ENCODE assay signal across 8 cellular contexts in genomic region chr3:62318365-62318751, GRCh38.
A peak's percentile ranks its signal among the peaks of the same experiment; 100 is the strongest.
DNase-seq lines count a peak whose midpoint lies in the region; ATAC-seq and TF ChIP-seq lines count a peak whose summit lies in the region.

No MANE protein-coding gene starts in this region.

- H2AFZ ChIP-seq in ACC112 (ENCODE audit: low read length, unreplicated experiment) = peak overlapping the region; percentile 47
- H2AFZ ChIP-seq in MM.1S (ENCODE audit: low read length) = no peak overlapping the region

- H3K9ac ChIP-seq in mucosa of stomach (ENCODE audit: low read length) (peak overlapping the region; percentile 63), MM.1S (ENCODE audit: low read length) (no peak overlapping the region)

- TF ChIP-seq CTCF in HEK293 (tag by site-specific recombination; IDR thresholded peaks at IDR 0.05) = no peak
- no peak for TF ChIP-seq CTCF in brain microvascular endothelial cell (IDR thresholded peaks at IDR 0.05; ENCODE audit: low read depth, low read length, missing control alignments)
- TF ChIP-seq CTCF in MM.1S (IDR thresholded peaks at IDR 0.05; ENCODE audit: low read length) = no peak

- no peaks in the 10 kb centered on the region for H3K79me2 ChIP-seq in ACC112 (ENCODE audit: control insufficient read depth, insufficient read depth, low read length, unreplicated experiment)
- no peaks in the 10 kb centered on the region for H3K79me2 ChIP-seq in MM.1S (ENCODE audit: low read length)

- H4K20me1 ChIP-seq in MM.1S (ENCODE audit: insufficient read depth, low read length) = no peaks in the 10 kb centered on the region

- H3K4me3 ChIP-seq in ACC112 (ENCODE audit: low read depth, low read length) (peak overlapping the region; percentile 93), HEK293 (ENCODE audit: low read depth, low read length) (peak overlapping the region; percentile 64), brain microvascular endothelial cell (ENCODE audit: low read depth, low read length) (peak overlapping the region; percentile 83), mucosa of stomach (ENCODE audit: low read length) (peak overlapping the region; percentile 70), MM.1S (ENCODE audit: low read length) (no peak overlapping the region)

- H3K4me1 ChIP-seq in ACC112 (ENCODE audit: control insufficient read depth, insufficient read depth, low read length, unreplicated experiment) (no peaks in the 10 kb centered on the region), HEK293 (ENCODE audit: control insufficient read depth, insufficient read depth, low read length) (0 out of 2 replicates have a peak, but pooled peaks cover 2% of the 10 kb centered on the region), mucosa of stomach (ENCODE audit: control insufficient read depth, insufficient read depth, low read length) (peaks cover 4% of the 10 kb centered on the region), MM.1S (ENCODE audit: low read length) (no peaks in the 10 kb centered on the region)

- H3K9me3 ChIP-seq in HEK293 (ENCODE audit: control insufficient read depth, insufficient read depth, low read depth, low read length) (no peaks in the 10 kb centered on the region), mucosa of stomach (ENCODE audit: control insufficient read depth, low read length) (no peaks in the 10 kb centered on the region), MM.1S (replicated peaks; ENCODE audit: insufficient read depth, low read length) (no peaks in the 10 kb centered on the region)

- H3K36me3 ChIP-seq in ACC112 (ENCODE audit: insufficient read depth, low read length) (peaks cover 6% of the 10 kb centered on the region), HEK293 (ENCODE audit: control insufficient read depth in 2 of 2, insufficient read depth in 1 of 2, low read length in 2 of 2) (peaks cover 0 to 8% of the 10 kb centered on the region in 2 experiments; a peak in 1 of 3 replicates), brain microvascular endothelial cell (replicated peaks) (no peaks in the 10 kb centered on the region), mucosa of stomach (ENCODE audit: control insufficient read depth, insufficient read depth, low read length) (no peaks in the 10 kb centered on the region), MM.1S (replicated peaks; ENCODE audit: insufficient read depth, low read length) (no peaks in the 10 kb centered on the region)

- ATAC-seq in HG03457 (IDR thresholded peaks at IDR 0.05; ENCODE audit: unreplicated experiment) = no peak

- H3F3A ChIP-seq in MM.1S (ENCODE audit: insufficient read depth, low read length) = no peaks in the 10 kb centered on the region

- H3K9me2 ChIP-seq in MM.1S (replicated peaks; ENCODE audit: insufficient read depth, low read length) = no peaks in the 10 kb centered on the region

- DNase-seq in brain microvascular endothelial cell (peak; percentile 0), RKO (ENCODE audit: low spot score) (no peak), DMS 273 (lab: John Stamatoyannopoulos, UW; ENCODE audit: unreplicated experiment) (no peak), MM.1S (no peak)

- H3K27ac ChIP-seq in ACC112 (ENCODE audit: low read depth, low read length) (peak overlapping the region; percentile 33), HEK293 (ENCODE audit: extremely low read depth, low read depth, low read length) (no peak overlapping the region; the same call in 1 of the 2 replicates), brain microvascular endothelial cell (no peak overlapping the region), MM.1S (ENCODE audit: low read length) (no peak overlapping the region)

- H3K27me3 ChIP-seq in ACC112 (ENCODE audit: insufficient read depth, low read length) = no peaks in the 10 kb centered on the region
- H3K27me3 ChIP-seq in brain microvascular endothelial cell (replicated peaks) = no peaks in the 10 kb centered on the region
- no peaks in the 10 kb centered on the region for H3K27me3 ChIP-seq in mucosa of stomach (ENCODE audit: control insufficient read depth, insufficient read depth, low read length)
- H3K27me3 ChIP-seq in MM.1S (replicated peaks; ENCODE audit: insufficient read depth, low read length) = no peaks in the 10 kb centered on the region

- CTCF ChIA-PET in HEK293 (lab: Yijun Ruan, JAX) = interaction anchor here (0.9 kb wide), 1 partner anchor 113 kb away, joined by 3 read pairs; no protein-coding TSS in a partner anchor

- H3K4me2 ChIP-seq in MM.1S (ENCODE audit: low read depth, low read length) = no peak overlapping the region

- in situ Hi-C loops in brain microvascular endothelial cell (cut with HindIII; ENCODE audit: low pct_ligation_motif_present, low sequenced_read_pairs) = no loop called here

- POLR2A ChIA-PET in HEK293 (lab: Yijun Ruan, JAX) = no interaction called here

TF ChIP-seq in HEK293, 187 proteins besides CTCF, POLR2A, EP300 and RAD21:
- TF ChIP-seq, protein P1, sequence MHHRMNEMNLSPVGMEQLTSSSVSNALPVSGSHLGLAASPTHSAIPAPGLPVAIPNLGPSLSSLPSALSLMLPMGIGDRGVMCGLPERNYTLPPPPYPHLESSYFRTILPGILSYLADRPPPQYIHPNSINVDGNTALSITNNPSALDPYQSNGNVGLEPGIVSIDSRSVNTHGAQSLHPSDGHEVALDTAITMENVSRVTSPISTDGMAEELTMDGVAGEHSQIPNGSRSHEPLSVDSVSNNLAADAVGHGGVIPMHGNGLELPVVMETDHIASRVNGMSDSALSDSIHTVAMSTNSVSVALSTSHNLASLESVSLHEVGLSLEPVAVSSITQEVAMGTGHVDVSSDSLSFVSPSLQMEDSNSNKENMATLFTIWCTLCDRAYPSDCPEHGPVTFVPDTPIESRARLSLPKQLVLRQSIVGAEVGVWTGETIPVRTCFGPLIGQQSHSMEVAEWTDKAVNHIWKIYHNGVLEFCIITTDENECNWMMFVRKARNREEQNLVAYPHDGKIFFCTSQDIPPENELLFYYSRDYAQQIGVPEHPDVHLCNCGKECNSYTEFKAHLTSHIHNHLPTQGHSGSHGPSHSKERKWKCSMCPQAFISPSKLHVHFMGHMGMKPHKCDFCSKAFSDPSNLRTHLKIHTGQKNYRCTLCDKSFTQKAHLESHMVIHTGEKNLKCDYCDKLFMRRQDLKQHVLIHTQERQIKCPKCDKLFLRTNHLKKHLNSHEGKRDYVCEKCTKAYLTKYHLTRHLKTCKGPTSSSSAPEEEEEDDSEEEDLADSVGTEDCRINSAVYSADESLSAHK (tag by site-specific recombination; IDR thresholded peaks at IDR 0.05) = peak; percentile 77
- TF ChIP-seq, protein P2, sequence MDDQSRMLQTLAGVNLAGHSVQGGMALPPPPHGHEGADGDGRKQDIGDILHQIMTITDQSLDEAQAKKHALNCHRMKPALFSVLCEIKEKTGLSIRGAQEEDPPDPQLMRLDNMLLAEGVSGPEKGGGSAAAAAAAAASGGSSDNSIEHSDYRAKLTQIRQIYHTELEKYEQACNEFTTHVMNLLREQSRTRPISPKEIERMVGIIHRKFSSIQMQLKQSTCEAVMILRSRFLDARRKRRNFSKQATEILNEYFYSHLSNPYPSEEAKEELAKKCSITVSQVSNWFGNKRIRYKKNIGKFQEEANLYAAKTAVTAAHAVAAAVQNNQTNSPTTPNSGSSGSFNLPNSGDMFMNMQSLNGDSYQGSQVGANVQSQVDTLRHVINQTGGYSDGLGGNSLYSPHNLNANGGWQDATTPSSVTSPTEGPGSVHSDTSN (CRISPR knock-in tag; IDR thresholded peaks at IDR 0.05) = no peak
- TF ChIP-seq ZNF521 (tag by site-specific recombination; IDR thresholded peaks at IDR 0.05) = no peak
TF ChIP-seq in HEK293: peak in this region for 1.
